Comparison of ENCODE assay signal across 21 cellular contexts in genomic region chr11:104962852-104963251, GRCh38. TPM values are rescaled to one million over a fixed set of nuclear protein-coding genes. Genes with fewer than 3 reads are reported as not detected.
DNase-seq lines count a peak whose midpoint lies in the region; ATAC-seq, FAIRE-seq and TF ChIP-seq lines count a peak whose summit lies in the region.
"Had no signal": no experiment of that assay in that cellular context is flagged by ENCODE, and none has a peak within 500 bp of the region (broad histone marks: within the 10 kb centered on the region; RNA-seq: fewer than 3 reads in every experiment).

No MANE protein-coding gene starts in this region.

- H3K4me1 Mint-ChIP-seq in central memory CD8-positive, alpha-beta T cell = peaks cover 80% of the 10 kb centered on the region
- peaks cover 53% of the 10 kb centered on the region for H3K4me1 Mint-ChIP-seq in memory B cell
- H3K4me1 Mint-ChIP-seq: GM23338, H9 had no signal

- H3K36me3 ChIP-seq in neutrophil = peaks cover 18% of the 10 kb centered on the region
- no peaks in the 10 kb centered on the region for H3K36me3 ChIP-seq in pancreas
- H3K36me3 ChIP-seq: BLaER1 had no signal

- H3K9me3 ChIP-seq in neutrophil = no peaks in the 10 kb centered on the region
- H3K9me3 ChIP-seq in pancreas = no peaks in the 10 kb centered on the region

- H3K27ac ChIP-seq in neutrophil (peak overlapping the region; percentile 24), pancreas (no peak overlapping the region)
- H3K27ac ChIP-seq: BLaER1, C4-2B had no signal

- peak overlapping the region; percentile 28 for H3K4me3 Mint-ChIP-seq in central memory CD8-positive, alpha-beta T cell
- no peak overlapping the region for H3K4me3 Mint-ChIP-seq in memory B cell
- H3K4me3 Mint-ChIP-seq: CD4-positive, alpha-beta T cell; GM23338; H9 had no signal

- peaks cover 63 to 75% of the 10 kb centered on the region in 2 experiments for H3K4me1 ChIP-seq in neutrophil (ENCODE audit: control insufficient read depth in 1 of 2, insufficient read depth in 1 of 2, low read depth in 1 of 2, low read length in 1 of 2)
- H3K4me1 ChIP-seq in pancreas = peaks cover 0 to 21% (median 14%) of the 10 kb centered on the region in 3 donors
- H3K4me1 ChIP-seq: BLaER1 had no signal

- H3K27ac Mint-ChIP-seq in central memory CD8-positive, alpha-beta T cell (ENCODE audit: low read depth) = no peak overlapping the region
- H3K27ac Mint-ChIP-seq in memory B cell = peak overlapping the region; percentile 20
- H3K27ac Mint-ChIP-seq: CD4-positive, alpha-beta T cell; GM23338; H9 had no signal

- no peak for FAIRE-seq in pancreas (lab: Jason Lieb, UNC)
- FAIRE-seq: D721Med, GM12878, GM19239 had no signal

- H3K27me3 Mint-ChIP-seq in central memory CD8-positive, alpha-beta T cell = no peaks in the 10 kb centered on the region
- H3K27me3 Mint-ChIP-seq in memory B cell = no peaks in the 10 kb centered on the region
- H3K27me3 Mint-ChIP-seq: CD4-positive, alpha-beta T cell; CD8-positive, alpha-beta memory T cell had no signal

- H3K36me3 Mint-ChIP-seq in central memory CD8-positive, alpha-beta T cell (ENCODE audit: insufficient read depth) = peaks cover 14% of the 10 kb centered on the region
- H3K36me3 Mint-ChIP-seq in memory B cell = peaks cover 33% of the 10 kb centered on the region

- 90 to 94% methylated on average over 3 of the region's 3 CpGs for WGBS in pancreas, 2 donors

- ATAC-seq in central memory CD8-positive, alpha-beta T cell (replicated peaks; ENCODE audit: extremely low read depth, poor library complexity, severe bottlenecking) = no peak
- no peak for ATAC-seq in memory B cell (ENCODE audit: low read depth)
- ATAC-seq in left cardiac atrium = no peak
- no peak for ATAC-seq in pancreas
- ATAC-seq: GM12878, GM23338, HCT116 had no signal

- DNase-seq in central memory CD8-positive, alpha-beta T cell (ENCODE audit: low spot score in 2 of 2) = no peak
- no peak for DNase-seq in memory B cell (ENCODE audit: low spot score in 2 of 2)
- DNase-seq in left cardiac atrium = no peak
- no peak for DNase-seq in activated CD4-positive, alpha-beta T cell treated with anti-CD3 and anti-CD28 coated beads, Interleukin-2, amount 50 U/mL, for 4 hours
- DNase-seq in activated naive CD4-positive, alpha-beta T cell treated with anti-CD3 and anti-CD28 coated beads, Interleukin-2, amount 50 U/mL, for 16 hours = no peak
- DNase-seq in pancreas = no peak
- DNase-seq: CD4-positive, alpha-beta T cell; CD8-positive, alpha-beta memory T cell; DMS 273 treated with DMSO at 0.1 percent for 48 hours; DMS79; EL; GDM1; H9 had no signal

- H3K27me3 ChIP-seq in neutrophil (no peaks in the 10 kb centered on the region), pancreas (no peaks in the 10 kb centered on the region)
- H3K27me3 ChIP-seq: BLaER1 had no signal

- no peak for TF ChIP-seq CTCF in neutrophil (IDR thresholded peaks at IDR 0.05)
- TF ChIP-seq CTCF in pancreas (IDR thresholded peaks at IDR 0.05) = no peak

- no peaks in the 10 kb centered on the region for H3K9me3 Mint-ChIP-seq in central memory CD8-positive, alpha-beta T cell
- no peaks in the 10 kb centered on the region for H3K9me3 Mint-ChIP-seq in memory B cell
- H3K9me3 Mint-ChIP-seq: CD4-positive, alpha-beta T cell; CD8-positive, alpha-beta memory T cell had no signal

- H3K4me3 ChIP-seq in neutrophil (ENCODE audit: low read depth in 1 of 2, low read length in 1 of 2) (no peak overlapping the region), pancreas (no peak overlapping the region)
- H3K4me3 ChIP-seq: BLaER1, GM12878, GM23338 had no signal

- intact Hi-C loops in left cardiac atrium (cut with DNase I) = no loop called here
- intact Hi-C loops in pancreas (cut with DNase I) = no loop called here

RNA-seq across cellular contexts. Expression of gene CASP4, which starts 5.5 kb away (rescaled TPM):
- 10 to 100 TPM; 21.7 to 28.4 TPM for total RNA-seq in left cardiac atrium
- 10 to 100 TPM; 29.7 to 60.8 (median 42.9) TPM for total RNA-seq in pancreas
- 10 to 100 TPM; 39.2 to 46.0 TPM for polyA plus RNA-seq in pancreas
- total RNA-seq: H9 had no signal
- polyA plus RNA-seq: GM23338 had no signal
